Comparison of ENCODE assay signal across 8 cellular contexts in the genomic region with DNA sequence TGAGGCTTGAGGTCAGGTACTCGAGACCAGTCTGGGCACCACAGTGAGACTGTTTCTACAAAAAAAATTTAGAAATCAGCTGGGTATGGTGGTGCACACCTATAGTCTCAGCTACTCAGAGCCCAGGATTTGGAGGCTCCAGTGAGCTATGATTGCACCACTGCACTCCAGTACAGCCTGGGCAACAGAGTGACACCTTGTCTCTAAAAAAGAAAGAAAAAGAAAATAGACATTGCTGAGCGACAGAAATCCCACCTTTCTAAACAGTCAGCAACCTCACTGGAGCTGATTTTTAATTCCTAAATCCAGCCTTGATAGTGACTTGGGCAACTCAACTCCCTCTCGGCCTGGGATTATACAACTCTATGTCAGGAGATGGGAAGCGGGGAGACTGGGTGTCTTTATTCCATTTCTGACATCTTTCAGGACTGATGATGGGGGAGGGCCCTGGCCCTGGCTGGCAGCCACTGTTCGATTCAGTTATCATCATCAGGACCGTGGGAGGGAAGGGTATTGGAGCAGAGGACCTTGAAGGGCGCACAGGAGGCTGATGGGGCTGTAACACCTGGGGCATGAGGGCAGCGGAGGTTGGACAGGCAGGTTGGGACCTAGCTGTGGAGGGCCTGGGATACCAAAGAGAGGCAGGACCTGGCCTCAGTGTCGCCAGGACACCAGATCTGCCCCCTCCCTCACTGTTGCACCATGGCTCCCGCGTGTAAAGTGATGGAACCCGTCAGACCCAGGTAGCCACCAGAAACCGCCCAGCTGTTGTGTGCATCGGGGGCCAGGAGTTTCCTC. TPM values are rescaled to one million over a fixed set of nuclear protein-coding genes. Genes with fewer than 3 reads are reported as not detected.
A peak's percentile ranks its signal among the peaks of the same experiment; 100 is the strongest.
DNase-seq lines count a peak whose midpoint lies in the region; ATAC-seq and TF ChIP-seq lines count a peak whose summit lies in the region.

No MANE protein-coding gene starts in this region.

- ATAC-seq in heart right ventricle, result peak in 2 of 8 donors; percentile 0 to 1
- no peak for ATAC-seq in left cardiac atrium
- ATAC-seq in HG03439 (IDR thresholded peaks at IDR 0.05; ENCODE audit: unreplicated experiment), result no peak
- no peak for ATAC-seq in GM21526 (IDR thresholded peaks at IDR 0.05; ENCODE audit: low FRiP score, unreplicated experiment)

- H3K27me3 ChIP-seq in heart right ventricle (no peaks in the 10 kb centered on the region), muscle layer of colon (ENCODE audit: control insufficient read depth in 1 of 2, insufficient read depth in 2 of 2, low read length in 2 of 2) (no peaks in the 10 kb centered on the region)

- H3K4me3 ChIP-seq in heart right ventricle (peak overlapping the region in 9 of 10 donors; percentile 66 to 82 (median 73)), muscle layer of colon (ENCODE audit: low read depth in 1 of 2, low read length in 2 of 2) (peak overlapping the region; percentile 89 to 91)

- TF ChIP-seq CTCF in heart right ventricle (IDR thresholded peaks at IDR 0.05), result no peak

- H3K4me1 ChIP-seq in heart right ventricle, result peaks cover 8 to 50% (median 26%) of the 10 kb centered on the region in 9 donors
- peaks cover 24% of the 10 kb centered on the region for H3K4me1 ChIP-seq in muscle layer of colon (ENCODE audit: insufficient read depth, low read length)

- H3K27ac ChIP-seq in heart right ventricle (peak overlapping the region; percentile 92 to 97 (median 94)), caudate nucleus (ENCODE audit: low read depth, low read length) (peak overlapping the region; percentile 94), muscle layer of colon (ENCODE audit: low read depth, low read length) (peak overlapping the region; percentile 59)

- WGBS in heart right ventricle, 2 donors, result 54 to 56% methylated on average over 14 of the region's 14 CpGs

- DNase-seq in heart right ventricle (no peak), left cardiac atrium (no peak), caudate nucleus (lab: John Stamatoyannopoulos, UW) (peak in 3 of 61 donors; percentile 54 to 62 (median 60)), glomerular visceral epithelial cell (ENCODE audit: extremely low spot score) (no peak)
- DNase-seq in effector CD8-positive, alpha-beta T cell (lab: John Stamatoyannopoulos, UW), result no peak

- peaks cover 0 to 12% (median 0%) of the 10 kb centered on the region in 9 donors for H3K36me3 ChIP-seq in heart right ventricle
- H3K36me3 ChIP-seq in muscle layer of colon (ENCODE audit: insufficient read depth, low read length), result no peaks in the 10 kb centered on the region

- intact Hi-C loops in heart right ventricle (cut with DNase I), result loop anchor here in 2 of 10 donors (5.0 to 10.0 kb wide), 3 partner anchors 35 to 142 kb away; partner anchors contain the start of gene YWHAG (in 1 of the 2)
- intact Hi-C loops in left cardiac atrium (cut with DNase I), result no loop called here

- H3K9ac ChIP-seq in muscle layer of colon (ENCODE audit: low read length), result peak overlapping the region; percentile 80

- H3K9me3 ChIP-seq in heart right ventricle, result no peaks in the 10 kb centered on the region
- no peaks in the 10 kb centered on the region for H3K9me3 ChIP-seq in muscle layer of colon (ENCODE audit: low read length)

RNA-seq across cellular contexts. Expression of gene HSPB1, which starts 14.7 kb away (rescaled TPM):
- total RNA-seq in heart right ventricle, result 1,000 to 10,000 TPM; 1,266 to 2,631 (median 2,034) TPM
- polyA plus RNA-seq in heart right ventricle, result 1,000 to 10,000 TPM; 2,522 to 6,886 TPM
- total RNA-seq in left cardiac atrium, result 1,000 to 10,000 TPM; 1,191 to 2,127 TPM

RNA-seq across cellular contexts. Expression of gene YWHAG, which starts 41.6 kb away (rescaled TPM):
- total RNA-seq in heart right ventricle (100 to 1,000 TPM; 193 to 262 (median 207) TPM), left cardiac atrium (100 to 1,000 TPM; 218 to 253 TPM)
- polyA plus RNA-seq in heart right ventricle, result 10 to 100 TPM; 63.7 to 88.0 TPM
